ENCODE assay signal across 9 cellular contexts in genomic region chr1:156709743-156710489, GRCh38. TPM values are rescaled to one million over a fixed set of nuclear protein-coding genes. Genes with fewer than 3 reads are reported as not detected.
DNase-seq lines count a peak whose midpoint lies in the region; ATAC-seq, FAIRE-seq and TF ChIP-seq lines count a peak whose summit lies in the region.
"Had no signal": no experiment of that assay in that cellular context is flagged by ENCODE, and none has a peak within 500 bp of the region (broad histone marks: within the 10 kb centered on the region; RNA-seq: fewer than 3 reads in every experiment).

No MANE protein-coding gene starts in this region.

- H4K20me1 ChIP-seq in GM23248 (ENCODE audit: insufficient read depth), result no peaks in the 10 kb centered on the region
- no peaks in the 10 kb centered on the region for H4K20me1 ChIP-seq in PC-9 (ENCODE audit: insufficient read depth)

- H3K27ac ChIP-seq in GM23248, result peak overlapping the region; percentile 55
- H3K27ac ChIP-seq in PC-9, result no peak overlapping the region
- peak overlapping the region in 1 of 2 donors; percentile 21 for H3K27ac ChIP-seq in prostate gland
- H3K27ac ChIP-seq: gastrocnemius medialis had no signal

- no peak for TF ChIP-seq POLR2A in prostate gland (IDR thresholded peaks at IDR 0.05)

- FAIRE-seq in GM19239 (lab: Jason Lieb, UNC), result no peak

- H3K4me2 ChIP-seq in GM23248 (ENCODE audit: unreplicated experiment), result peak overlapping the region; percentile 62
- peak overlapping the region; percentile 46 for H3K4me2 ChIP-seq in PC-9

- no peak for ATAC-seq in HG02870 (IDR thresholded peaks at IDR 0.05; ENCODE audit: unreplicated experiment)

- peaks cover 84% of the 10 kb centered on the region for H3K4me1 ChIP-seq in GM23248 (ENCODE audit: insufficient read depth)
- H3K4me1 ChIP-seq in PC-9 (replicated peaks; ENCODE audit: insufficient read depth), result peaks cover 59% of the 10 kb centered on the region
- H3K4me1 ChIP-seq in prostate gland (replicated peaks), result peaks cover 8% of the 10 kb centered on the region

- POLR2A ChIA-PET in PC-9 (lab: Charles Lee; ENCODE audit: unreplicated experiment), result interaction anchor here (0.6 kb wide), 2 partner anchors 18 to 649 kb away, joined by 3 to 4 read pairs; partner anchors contain the start of genes ISG20L2, METTL25B and RAB25

- H3K9me3 ChIP-seq in GM23248 (ENCODE audit: low read depth) (no peaks in the 10 kb centered on the region), PC-9 (ENCODE audit: insufficient read depth, low read depth) (no peaks in the 10 kb centered on the region), prostate gland (no peaks in the 10 kb centered on the region)
- H3K9me3 ChIP-seq: gastrocnemius medialis had no signal

- H3K9me2 ChIP-seq in GM23248 (ENCODE audit: insufficient read depth), result no peaks in the 10 kb centered on the region
- H3K9me2 ChIP-seq in PC-9 (ENCODE audit: insufficient read depth), result no peaks in the 10 kb centered on the region

- H3F3A ChIP-seq in GM23248 (ENCODE audit: insufficient read depth) (peaks cover 43% of the 10 kb centered on the region), PC-9 (ENCODE audit: insufficient read depth, low read depth) (peaks cover 40% of the 10 kb centered on the region)

- peak overlapping the region; percentile 30; the same call in 1 of the 2 replicates for H3K9ac ChIP-seq in GM23248

- H3K27me3 ChIP-seq in GM23248 (replicated peaks; ENCODE audit: insufficient read depth) (no peaks in the 10 kb centered on the region), PC-9 (ENCODE audit: insufficient read depth, low read depth) (no peaks in the 10 kb centered on the region), prostate gland (replicated peaks; ENCODE audit: insufficient read depth) (no peaks in the 10 kb centered on the region)

- CTCF ChIA-PET in PC-9 (lab: Charles Lee), result interaction anchor here (0.6 to 1.9 kb wide), 2 partner anchors 20 to 125 kb away, joined by 3 to 6 read pairs; no protein-coding TSS in a partner anchor

- in situ Hi-C loops in GM23248 (cut with MboI), result no loop called here

- no TSS peak for BruUV-seq in PC-9 (replicated peaks; lab: Mats Ljungman, UMichigan)

- H2AFZ ChIP-seq in GM23248, result no peak overlapping the region
- no peak overlapping the region for H2AFZ ChIP-seq in PC-9

- DNase-seq in GM23248, result peak; percentile 96
- peak; percentile 68 to 84 for DNase-seq in PC-9
- DNase-seq in fibroblast of villous mesenchyme (ENCODE audit: low read depth), result peak; percentile 36
- peak; percentile 87 for DNase-seq in prostate gland (ENCODE audit: low spot score)
- DNase-seq in pons (ENCODE audit: low spot score), result no peak
- DNase-seq in foreskin melanocyte, result no peak
- DNase-seq in GM19239 (ENCODE audit: insufficient read length, low spot score), result no peak

- 14 to 17% methylated on average over 9 to 11 of the region's 11 CpGs for WGBS in GM23248 (ENCODE audit: low coverage in 1 of 2, low lambda C conversion rate in 2 of 2, missing lambda C conversion rate in 2 of 2), 2 experiments
- WGBS in prostate gland, result 20% methylated on average over 11 of the region's 11 CpGs

- H3K79me2 ChIP-seq in GM23248 (ENCODE audit: insufficient read depth) (no peaks in the 10 kb centered on the region), PC-9 (ENCODE audit: low read depth) (no peaks in the 10 kb centered on the region)

- no peak overlapping the region for H3K4me3 ChIP-seq in GM23248
- no peak overlapping the region for H3K4me3 ChIP-seq in PC-9
- H3K4me3 ChIP-seq in fibroblast of villous mesenchyme (ENCODE audit: low read depth, low read length), result no peak overlapping the region
- no peak overlapping the region for H3K4me3 ChIP-seq in prostate gland
- H3K4me3 ChIP-seq: gastrocnemius medialis had no signal

- intact Hi-C loops in PC-9 (cut with micrococcal nuclease; ENCODE audit: unreplicated experiment), result no loop called here
- intact Hi-C loops in prostate gland (cut with DNase I), result no loop called here

- H3K36me3 ChIP-seq in GM23248 (ENCODE audit: low read depth) (no peaks in the 10 kb centered on the region), PC-9 (ENCODE audit: low read depth) (no peaks in the 10 kb centered on the region), prostate gland (no peaks in the 10 kb centered on the region)
- H3K36me3 ChIP-seq: gastrocnemius medialis had no signal

- TF ChIP-seq CTCF in PC-9 (conservative IDR thresholded peaks at IDR 0.05) (no peak), fibroblast of villous mesenchyme (IDR thresholded peaks at IDR 0.05; ENCODE audit: insufficient read depth, low read depth, low read length) (no peak), prostate gland (IDR thresholded peaks at IDR 0.05) (no peak)

RNA-seq across cellular contexts. Expression of gene CRABP2, which starts 4.5 kb away (rescaled TPM):
- 23.3 and 38.8 TPM in 2 replicates for total RNA-seq in GM23248 (2014; rRNA removed; shearing (Covaris generic))
- 64.1 and 68.6 TPM in 2 replicates for polyA plus RNA-seq in GM23248 (2016; fragmentation: Nextera tagmentation; extraction: Ambion mirVana)
- total RNA-seq in PC-9 (2021), result 142 and 286 TPM in 2 replicates
- 39.0 and 80.7 TPM in 2 replicates for total RNA-seq in fibroblast of villous mesenchyme
- 10 to 100 TPM; 27.3 to 30.8 TPM for total RNA-seq in prostate gland

RNA-seq across cellular contexts. Expression of gene METTL25B, which starts 18.4 kb away (rescaled TPM):
- 4.5 and 5.6 TPM in 2 replicates for total RNA-seq in GM23248 (2014; rRNA removed; shearing (Covaris generic))
- 7.4 and 10.1 TPM in 2 replicates for polyA plus RNA-seq in GM23248 (2016; fragmentation: Nextera tagmentation; extraction: Ambion mirVana)
- total RNA-seq in PC-9 (2021) (51.0 and 77.7 TPM in 2 replicates), fibroblast of villous mesenchyme (9.0 and 12.5 TPM in 2 replicates), prostate gland (10 to 100 TPM; 62.0 to 69.5 TPM)

RNA-seq across cellular contexts. Expression of gene ISG20L2, which starts 18.6 kb away (rescaled TPM):
- 10.4 TPM in 2 replicates for total RNA-seq in GM23248 (2014; rRNA removed; shearing (Covaris generic))
- polyA plus RNA-seq in GM23248 (2016; fragmentation: Nextera tagmentation; extraction: Ambion mirVana), result 17.8 and 21.5 TPM in 2 replicates
- total RNA-seq in PC-9 (2021), result 25.4 and 33.2 TPM in 2 replicates
- 17.4 and 22.9 TPM in 2 replicates for total RNA-seq in fibroblast of villous mesenchyme
- total RNA-seq in prostate gland, result 10 to 100 TPM; 19.4 to 34.4 TPM

RNA-seq across cellular contexts. Expression of gene MRPL24, which starts 31.0 kb away (rescaled TPM):
- total RNA-seq in GM23248 (2014; rRNA removed; shearing (Covaris generic)), result 49.2 and 55.7 TPM in 2 replicates
- 91.4 and 93.7 TPM in 2 replicates for polyA plus RNA-seq in GM23248 (2016; fragmentation: Nextera tagmentation; extraction: Ambion mirVana)
- 74.1 and 85.3 TPM in 2 replicates for total RNA-seq in PC-9 (2021)
- 21.6 and 26.1 TPM in 2 replicates for total RNA-seq in fibroblast of villous mesenchyme
- 10 to 100 TPM; 55.0 to 67.1 TPM for total RNA-seq in prostate gland

RNA-seq across cellular contexts. Expression of gene NES, which starts 32.7 kb away (rescaled TPM):
- total RNA-seq in GM23248 (2014; rRNA removed; shearing (Covaris generic)), result 15.0 and 23.0 TPM in 2 replicates
- polyA plus RNA-seq in GM23248 (2016; fragmentation: Nextera tagmentation; extraction: Ambion mirVana), result 2.2 TPM in 2 replicates
- total RNA-seq in PC-9 (2021) (6.8 and 7.0 TPM in 2 replicates), fibroblast of villous mesenchyme (66.4 and 66.9 TPM in 2 replicates), prostate gland (10 to 100 TPM; 11.2 to 33.4 TPM)

Comparison
In these comparisons a context has a peak if more than half of its experiments do, and no peak if none do; other contexts are left out.
1. DNase-seq: peak in GM23248 (single experiment), PC-9 (2 of 2), fibroblast of villous mesenchyme (single experiment) and prostate gland (single experiment); none in pons (single experiment), foreskin melanocyte (single experiment) and GM19239 (single experiment).